In the genomic region with DNA sequence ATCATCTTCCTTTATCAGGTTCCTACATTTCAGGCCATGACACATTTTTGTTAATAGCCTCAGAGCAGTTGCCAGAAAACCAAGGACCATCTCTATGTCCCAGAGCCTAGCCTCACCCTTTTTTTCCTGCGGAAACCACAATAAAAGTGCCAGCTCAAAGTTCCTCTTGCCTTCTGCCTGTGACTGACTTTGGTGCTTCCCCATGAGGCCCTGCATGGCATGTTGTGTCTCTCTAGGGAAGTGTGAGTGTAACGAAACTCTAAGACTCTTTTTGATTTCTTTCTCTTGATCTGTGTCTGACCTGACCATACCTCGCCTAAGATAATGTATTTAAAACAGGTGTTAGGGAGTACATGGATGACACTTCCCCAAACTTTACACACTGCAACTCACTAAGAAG, we compare ENCODE assay signal across 14 cellular contexts.
A peak's percentile ranks its signal among the peaks of the same experiment; 100 is the strongest.
DNase-seq lines count a peak whose midpoint lies in the region; ATAC-seq and TF ChIP-seq lines count a peak whose summit lies in the region.
"Had no signal": no experiment of that assay in that cellular context is flagged by ENCODE, and none has a peak within 500 bp of the region (broad histone marks: within the 10 kb centered on the region; RNA-seq: fewer than 3 reads in every experiment).

No MANE protein-coding gene starts in this region.

- H3K79me2 ChIP-seq in OCI-LY3 (ENCODE audit: low read length): no peaks in the 10 kb centered on the region

- ATAC-seq in GM21576 (IDR thresholded peaks at IDR 0.05; ENCODE audit: unreplicated experiment): peak; percentile 60
- no peak for ATAC-seq in HG02884 (IDR thresholded peaks at IDR 0.05; ENCODE audit: unreplicated experiment)
- ATAC-seq: gastroesophageal sphincter, PC-3 had no signal

- H2AFZ ChIP-seq in OCI-LY3 (ENCODE audit: low read depth, low read length): no peak overlapping the region

- no peak overlapping the region for H3K9ac ChIP-seq in OCI-LY3 (ENCODE audit: low read length)

- peak overlapping the region; percentile 50 for H3K4me2 ChIP-seq in OCI-LY3 (ENCODE audit: low read length)

- H3K36me3 ChIP-seq in OCI-LY3 (replicated peaks; ENCODE audit: low read depth, low read length): no peaks in the 10 kb centered on the region
- H3K36me3 ChIP-seq: gastroesophageal sphincter had no signal

- H3K9me3 ChIP-seq in OCI-LY3 (ENCODE audit: insufficient read depth, low read length): no peaks in the 10 kb centered on the region
- H3K9me3 ChIP-seq: gastroesophageal sphincter had no signal

- TF ChIP-seq CTCF in OCI-LY3 (IDR thresholded peaks at IDR 0.05; ENCODE audit: low read depth, low read length): no peak

- no peaks in the 10 kb centered on the region for H3K27me3 ChIP-seq in OCI-LY3 (ENCODE audit: low read depth, low read length)
- H3K27me3 ChIP-seq: gastroesophageal sphincter had no signal

- no peak overlapping the region for H3K4me3 ChIP-seq in OCI-LY3 (ENCODE audit: low read length)
- H3K4me3 ChIP-seq: gastroesophageal sphincter had no signal

- no peak overlapping the region for H3K27ac ChIP-seq in OCI-LY3 (ENCODE audit: low read length)
- H3K27ac ChIP-seq: gastroesophageal sphincter had no signal

- peaks cover 18% of the 10 kb centered on the region for H3K4me1 ChIP-seq in OCI-LY3 (ENCODE audit: low read length)
- H3K4me1 ChIP-seq: gastroesophageal sphincter had no signal

- DNase-seq in GF-D8 (lab: John Stamatoyannopoulos, UW) (peak; percentile 59), midbrain (lab: John Stamatoyannopoulos, UW) (peak; percentile 11), cerebellar nuclear complex (lab: John Stamatoyannopoulos, UW) (no peak), DMS114 treated with DMSO at 0.1 percent for 48 hours (lab: John Stamatoyannopoulos, UW; ENCODE audit: unreplicated experiment) (no peak), NCI-H748 (lab: John Stamatoyannopoulos, UW; ENCODE audit: unreplicated experiment) (no peak)
- DNase-seq: effector memory CD4-positive, alpha-beta T cell; NCI-H1930; occipital lobe; PC-3; stimulated activated naive CD4-positive, alpha-beta T cell had no signal

- H4K20me1 ChIP-seq in OCI-LY3 (ENCODE audit: insufficient read depth, low read length): no peaks in the 10 kb centered on the region

Comparison
In these comparisons a context has a peak if more than half of its experiments do, and no peak if none do; other contexts are left out.
1. DNase-seq: peak in GF-D8 (single experiment) and midbrain (single experiment); none in cerebellar nuclear complex (0 of 2), DMS114 treated with DMSO at 0.1 percent for 48 hours (single experiment) and NCI-H748 (single experiment).